ENCODE assay signal across 1 cellular context in genomic region chr6:37840143-37840939, GRCh38.
TF ChIP-seq lines count a peak whose summit lies in the region.

No MANE protein-coding gene starts in this region.

TF ChIP-seq in K562, 482 proteins besides CTCF, POLR2A, EP300 and RAD21 (continued from another document):
- TF ChIP-seq ZBTB9 (CRISPR knock-in tag; IDR thresholded peaks at IDR 0.05) = no peak; the same call in 1 of the 2 replicates
- TF ChIP-seq, protein P1, sequence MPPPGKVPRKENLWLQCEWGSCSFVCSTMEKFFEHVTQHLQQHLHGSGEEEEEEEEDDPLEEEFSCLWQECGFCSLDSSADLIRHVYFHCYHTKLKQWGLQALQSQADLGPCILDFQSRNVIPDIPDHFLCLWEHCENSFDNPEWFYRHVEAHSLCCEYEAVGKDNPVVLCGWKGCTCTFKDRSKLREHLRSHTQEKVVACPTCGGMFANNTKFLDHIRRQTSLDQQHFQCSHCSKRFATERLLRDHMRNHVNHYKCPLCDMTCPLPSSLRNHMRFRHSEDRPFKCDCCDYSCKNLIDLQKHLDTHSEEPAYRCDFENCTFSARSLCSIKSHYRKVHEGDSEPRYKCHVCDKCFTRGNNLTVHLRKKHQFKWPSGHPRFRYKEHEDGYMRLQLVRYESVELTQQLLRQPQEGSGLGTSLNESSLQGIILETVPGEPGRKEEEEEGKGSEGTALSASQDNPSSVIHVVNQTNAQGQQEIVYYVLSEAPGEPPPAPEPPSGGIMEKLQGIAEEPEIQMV (tag; conservative IDR thresholded peaks at IDR 0.05; ENCODE audit: low read depth) = peak; percentile 35; the same call in 1 of the 2 replicates
- TF ChIP-seq DPF2 (IDR thresholded peaks at IDR 0.05) = peak; percentile 48; the same call in 1 of the 2 replicates
- no peak for TF ChIP-seq GTF2B (IDR thresholded peaks at IDR 0.05; ENCODE audit: extremely low read depth, insufficient read length)
- no peak for TF ChIP-seq ZC3H11A (IDR thresholded peaks at IDR 0.05; ENCODE audit: low read depth, low read length)
- TF ChIP-seq FOXJ2 (tag; IDR thresholded peaks at IDR 0.05) = peak; percentile 17; the same call in 1 of the 2 replicates
- TF ChIP-seq ZNF79 (CRISPR knock-in tag; IDR thresholded peaks at IDR 0.05; ENCODE audit: low read depth) = peak; percentile 50; the same call in 1 of the 2 replicates
- TF ChIP-seq, protein P2, sequence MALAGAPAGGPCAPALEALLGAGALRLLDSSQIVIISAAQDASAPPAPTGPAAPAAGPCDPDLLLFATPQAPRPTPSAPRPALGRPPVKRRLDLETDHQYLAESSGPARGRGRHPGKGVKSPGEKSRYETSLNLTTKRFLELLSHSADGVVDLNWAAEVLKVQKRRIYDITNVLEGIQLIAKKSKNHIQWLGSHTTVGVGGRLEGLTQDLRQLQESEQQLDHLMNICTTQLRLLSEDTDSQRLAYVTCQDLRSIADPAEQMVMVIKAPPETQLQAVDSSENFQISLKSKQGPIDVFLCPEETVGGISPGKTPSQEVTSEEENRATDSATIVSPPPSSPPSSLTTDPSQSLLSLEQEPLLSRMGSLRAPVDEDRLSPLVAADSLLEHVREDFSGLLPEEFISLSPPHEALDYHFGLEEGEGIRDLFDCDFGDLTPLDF (CRISPR knock-in tag; IDR thresholded peaks at IDR 0.05) = 0 out of 2 replicates have a peak, but pooled peaks have one; percentile 24
- TF ChIP-seq, protein P3, sequence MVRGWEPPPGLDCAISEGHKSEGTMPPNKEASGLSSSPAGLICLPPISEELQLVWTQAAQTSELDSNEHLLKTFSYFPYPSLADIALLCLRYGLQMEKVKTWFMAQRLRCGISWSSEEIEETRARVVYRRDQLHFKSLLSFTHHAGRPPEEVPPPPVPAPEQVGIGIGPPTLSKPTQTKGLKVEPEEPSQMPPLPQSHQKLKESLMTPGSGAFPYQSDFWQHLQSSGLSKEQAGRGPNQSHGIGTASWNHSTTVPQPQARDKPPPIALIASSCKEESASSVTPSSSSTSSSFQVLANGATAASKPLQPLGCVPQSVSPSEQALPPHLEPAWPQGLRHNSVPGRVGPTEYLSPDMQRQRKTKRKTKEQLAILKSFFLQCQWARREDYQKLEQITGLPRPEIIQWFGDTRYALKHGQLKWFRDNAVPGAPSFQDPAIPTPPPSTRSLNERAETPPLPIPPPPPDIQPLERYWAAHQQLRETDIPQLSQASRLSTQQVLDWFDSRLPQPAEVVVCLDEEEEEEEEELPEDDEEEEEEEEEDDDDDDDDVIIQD (CRISPR knock-in tag; IDR thresholded peaks at IDR 0.05) = no peak
- TF ChIP-seq ZNF197 (CRISPR knock-in tag; IDR thresholded peaks at IDR 0.05; ENCODE audit: low read depth) = peak; percentile 68; the same call in 1 of the 2 replicates
- TF ChIP-seq GTF2A2 (tag; IDR thresholded peaks at IDR 0.05) = peak; percentile 80
- TF ChIP-seq SMARCA4 (IDR thresholded peaks at IDR 0.05) = peak; percentile 75; the same call in 1 of the 2 replicates
- TF ChIP-seq TEAD1 (CRISPR knock-in tag; IDR thresholded peaks at IDR 0.05) = 0 out of 4 replicates have a peak, but pooled peaks of 1 of the 2 experiments have one; percentile 49
- no peak for TF ChIP-seq ZNF507 (tag; conservative IDR thresholded peaks at IDR 0.05)
- no peak for TF ChIP-seq STAT5B (CRISPR knock-in tag; IDR thresholded peaks at IDR 0.05)
- TF ChIP-seq NR2C1 (IDR thresholded peaks at IDR 0.05) = no peak
- peak; percentile 0; the same call in 1 of the 2 replicates for TF ChIP-seq NR2C1 (tag; IDR thresholded peaks at IDR 0.05)
- 0 out of 2 replicates have a peak, but pooled peaks have one; percentile 3 for TF ChIP-seq MAFG (tag; conservative IDR thresholded peaks at IDR 0.05)
- TF ChIP-seq, protein P4, sequence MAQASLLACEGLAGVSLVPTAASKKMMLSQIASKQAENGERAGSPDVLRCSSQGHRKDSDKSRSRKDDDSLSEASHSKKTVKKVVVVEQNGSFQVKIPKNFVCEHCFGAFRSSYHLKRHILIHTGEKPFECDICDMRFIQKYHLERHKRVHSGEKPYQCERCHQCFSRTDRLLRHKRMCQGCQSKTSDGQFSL (CRISPR knock-in tag; IDR thresholded peaks at IDR 0.05) = no peak
- TF ChIP-seq, protein P4 (tag; IDR thresholded peaks at IDR 0.05) = peak in 1 of 2 experiments; percentile 74; a peak in 2 of 4 replicates
- no peak for TF ChIP-seq ZBTB17 (CRISPR knock-in tag; IDR thresholded peaks at IDR 0.05)
- TF ChIP-seq NR4A1 (CRISPR knock-in tag; IDR thresholded peaks at IDR 0.05) = no peak
- 0 out of 2 replicates have a peak, but pooled peaks have one; percentile 45 for TF ChIP-seq NR4A1 (tag; IDR thresholded peaks at IDR 0.05)
- no peak for TF ChIP-seq EZH2 (IDR thresholded peaks at IDR 0.05; ENCODE audit: borderline replicate concordance, low read depth, low read length)
- peak; percentile 61; the same call in 1 of the 2 replicates for TF ChIP-seq ARID1B (IDR thresholded peaks at IDR 0.05)
